In genomic region chr6:23963137-23963536, GRCh38 we compare ENCODE assay signal across 28 cellular contexts.
"Had no signal": no experiment of that assay in that cellular context is flagged by ENCODE, and none has a peak within 500 bp of the region (broad histone marks: within the 10 kb centered on the region; RNA-seq: fewer than 3 reads in every experiment).

No MANE protein-coding gene starts in this region.

- DNase-seq: activated CD4-positive, alpha-beta memory T cell treated with anti-CD3 and anti-CD28 coated beads, Interleukin-2, amount 10 ng/mL, durations not matched to agents 7 days and 5 days; activated CD4-positive, alpha-beta T cell treated with anti-CD3 and anti-CD28 coated beads for 1 hour; activated CD4-positive, alpha-beta T cell treated with anti-CD3 and anti-CD28 coated beads, Interleukin-2, amount 10 ng/mL, durations not matched to agents 7 days and 5 days; activated CD8-positive, alpha-beta memory T cell treated with anti-CD3 and anti-CD28 coated beads, Interleukin-2, amount 50 U/mL, for 48 hours; activated gamma-delta T cell treated with Interleukin-2 at 50 U/mL for 16 hours; activated naive CD4-positive, alpha-beta T cell treated with anti-CD3 and anti-CD28 coated beads, Interleukin-2, amount 50 U/mL, for 16 hours; activated T-cell treated with anti-CD3 and anti-CD28 coated beads, Interleukin-2, amount 50 U/mL, for 24 hours; amniotic stem cell; brain microvascular endothelial cell; central memory CD4-positive, alpha-beta T cell; esophagus squamous epithelium; left ventricle myocardium inferior; naive B cell; nephron progenitor cell; nucleus accumbens; psoas muscle; stimulated activated CD4-positive, alpha-beta T cell treated with anti-CD3 and anti-CD28 coated beads, Interleukin-1b, Interleukin-23, amount 100 ng/mL, for 48 hours; stimulated activated naive B cell treated with anti-CD40 and anti-IgM and Interleukin-4, amounts not matched to agents 10 μg/mL and 1 μg/mL and 100 μg/mL, for 72 hours; stomach; T-helper 2 cell; tibial artery; upper lobe of right lung had no signal

- H3K36me3 ChIP-seq: brain microvascular endothelial cell, esophagus squamous epithelium, left ventricle myocardium inferior, right atrium auricular region, stomach, tibial artery, upper lobe of right lung had no signal

- H3K27me3 ChIP-seq: brain microvascular endothelial cell, esophagus squamous epithelium, right atrium auricular region, stomach, tibial artery, upper lobe of right lung had no signal

- H3K4me3 ChIP-seq: esophagus squamous epithelium, left ventricle myocardium inferior, lung, psoas muscle, right atrium auricular region, smooth muscle cell, stomach, tibial artery, upper lobe of right lung had no signal

- FAIRE-seq: astrocyte, frontal cortex, islet of Langerhans had no signal
